8 cellular contexts compared by ENCODE assay signal in genomic region chr2:239275037-239275685, GRCh38.
DNase-seq lines count a peak whose midpoint lies in the region; ATAC-seq lines count a peak whose summit lies in the region.

No MANE protein-coding gene starts in this region.

- H3K27me3 ChIP-seq in naive thymus-derived CD4-positive, alpha-beta T cell (ENCODE audit: control insufficient read depth in 2 of 2, insufficient read depth in 2 of 2, low read length in 2 of 2), result no peaks in the 10 kb centered on the region

- POLR2A ChIA-PET in naive thymus-derived CD4-positive, alpha-beta T cell (lab: Charles Lee), result interaction anchor here (0.5 to 22.2 kb wide), 8 partner anchors 8 to 126 kb away, joined by 4 to 362 read pairs (median 8); partner anchors contain the start of gene HDAC4

- intact Hi-C loops in naive thymus-derived CD4-positive, alpha-beta T cell (cut with micrococcal nuclease), result loop anchor here (1.0 to 2.0 kb wide), 12 partner anchors 8 to 126 kb away; partner anchors contain the start of gene HDAC4 (in 2 of the 2)

- peaks cover 0 to 18% (median 3%) of the 10 kb centered on the region in 5 donors for H3K36me3 Mint-ChIP-seq in naive thymus-derived CD4-positive, alpha-beta T cell
- H3K36me3 Mint-ChIP-seq in stimulated activated naive B cell treated with anti-CD40 and anti-IgM and Interleukin-4, amounts not matched to agents 10 μg/mL and 1 μg/mL and 100 μg/mL, for 72 hours, result peaks cover 14 to 35% of the 10 kb centered on the region in 2 donors

- peak overlapping the region; percentile 67 to 97 (median 87) for H3K27ac Mint-ChIP-seq in naive thymus-derived CD4-positive, alpha-beta T cell
- peak overlapping the region; percentile 44 for H3K27ac Mint-ChIP-seq in stimulated activated naive B cell treated with anti-CD40 and anti-IgM and Interleukin-4, amounts not matched to agents 10 μg/mL and 1 μg/mL and 100 μg/mL, for 72 hours

- peak overlapping the region; percentile 19 for H3K27ac ChIP-seq in naive thymus-derived CD4-positive, alpha-beta T cell (ENCODE audit: low read depth, low read length)

- ATAC-seq in GM19035 (IDR thresholded peaks at IDR 0.05; ENCODE audit: unreplicated experiment) (peak; percentile 84), HG03571 (IDR thresholded peaks at IDR 0.05; ENCODE audit: unreplicated experiment) (no peak), HG02642 (IDR thresholded peaks at IDR 0.05; ENCODE audit: poor library complexity, unreplicated experiment) (no peak)
- ATAC-seq in naive thymus-derived CD4-positive, alpha-beta T cell, result peak; percentile 94
- peak; percentile 42 to 87 for ATAC-seq in stimulated activated naive B cell treated with anti-CD40 and anti-IgM and Interleukin-4, amounts not matched to agents 10 μg/mL and 1 μg/mL and 100 μg/mL, for 72 hours (replicated peaks)

- H3K4me1 Mint-ChIP-seq in naive thymus-derived CD4-positive, alpha-beta T cell, result peaks cover 53 to 84% (median 78%) of the 10 kb centered on the region in 7 donors
- peaks cover 5 to 29% of the 10 kb centered on the region in 2 donors for H3K4me1 Mint-ChIP-seq in stimulated activated naive B cell treated with anti-CD40 and anti-IgM and Interleukin-4, amounts not matched to agents 10 μg/mL and 1 μg/mL and 100 μg/mL, for 72 hours

- peaks cover 0 to 4% (median 0%) of the 10 kb centered on the region in 5 donors for H3K27me3 Mint-ChIP-seq in naive thymus-derived CD4-positive, alpha-beta T cell
- H3K27me3 Mint-ChIP-seq in stimulated activated naive B cell treated with anti-CD40 and anti-IgM and Interleukin-4, amounts not matched to agents 10 μg/mL and 1 μg/mL and 100 μg/mL, for 72 hours, result peaks cover 63 to 74% of the 10 kb centered on the region in 2 donors

- peaks cover 17 to 32% of the 10 kb centered on the region in 2 donors for H3K4me1 ChIP-seq in naive thymus-derived CD4-positive, alpha-beta T cell (ENCODE audit: control insufficient read depth in 2 of 2, insufficient read depth in 2 of 2, low read length in 2 of 2)

- no peaks in the 10 kb centered on the region for H3K9me3 Mint-ChIP-seq in naive thymus-derived CD4-positive, alpha-beta T cell
- H3K9me3 Mint-ChIP-seq in stimulated activated naive B cell treated with anti-CD40 and anti-IgM and Interleukin-4, amounts not matched to agents 10 μg/mL and 1 μg/mL and 100 μg/mL, for 72 hours, result no peaks in the 10 kb centered on the region

- DNase-seq in NCI-H446 treated with DMSO at 0.1 percent for 48 hours (lab: John Stamatoyannopoulos, UW), result peak; percentile 82
- DNase-seq in activated CD8-positive, alpha-beta memory T cell treated with anti-CD3 and anti-CD28 coated beads, Interleukin-2, amount 50 U/mL, for 48 hours, result peak; percentile 83
- peak; percentile 76 for DNase-seq in epidermal melanocyte (ENCODE audit: insufficient read length, low spot score)
- peak; percentile 55 to 88 (median 78) for DNase-seq in naive thymus-derived CD4-positive, alpha-beta T cell
- no peak for DNase-seq in stimulated activated naive B cell treated with anti-CD40 and anti-IgM and Interleukin-4, amounts not matched to agents 10 μg/mL and 1 μg/mL and 100 μg/mL, for 72 hours

- no peaks in the 10 kb centered on the region for H3K9me3 ChIP-seq in naive thymus-derived CD4-positive, alpha-beta T cell (ENCODE audit: control insufficient read depth in 2 of 3, low read length in 3 of 3)

- peak overlapping the region; percentile 35 for H3K4me3 ChIP-seq in naive thymus-derived CD4-positive, alpha-beta T cell (ENCODE audit: low read length)

- H3K4me3 Mint-ChIP-seq in naive thymus-derived CD4-positive, alpha-beta T cell, result peak overlapping the region; percentile 72 to 88 (median 80)
- no peak overlapping the region for H3K4me3 Mint-ChIP-seq in stimulated activated naive B cell treated with anti-CD40 and anti-IgM and Interleukin-4, amounts not matched to agents 10 μg/mL and 1 μg/mL and 100 μg/mL, for 72 hours

- CTCF ChIA-PET in naive thymus-derived CD4-positive, alpha-beta T cell (lab: Charles Lee), result interaction anchor here (1.0 to 10.0 kb wide), 5 partner anchors 10 to 124 kb away, joined by 3 to 100 read pairs (median 3); no protein-coding TSS in a partner anchor

- no peaks in the 10 kb centered on the region for H3K36me3 ChIP-seq in naive thymus-derived CD4-positive, alpha-beta T cell (ENCODE audit: control insufficient read depth in 2 of 3, insufficient read depth in 3 of 3, low read length in 3 of 3)

Comparison
In these comparisons a context has a peak if more than half of its experiments do, and no peak if none do; other contexts are left out.
1. ATAC-seq: peak in GM19035 (single experiment), naive thymus-derived CD4-positive, alpha-beta T cell (single experiment) and stimulated activated naive B cell treated with anti-CD40 and anti-IgM and Interleukin-4, amounts not matched to agents 10 μg/mL and 1 μg/mL and 100 μg/mL, for 72 hours (2 of 2); none in HG03571 (single experiment) and HG02642 (single experiment).
2. H3K4me3 Mint-ChIP-seq: peak in naive thymus-derived CD4-positive, alpha-beta T cell (10 of 10); none in stimulated activated naive B cell treated with anti-CD40 and anti-IgM and Interleukin-4, amounts not matched to agents 10 μg/mL and 1 μg/mL and 100 μg/mL, for 72 hours (0 of 2).